18 cellular contexts compared by ENCODE assay signal in genomic region chr3:186960327-186960726, GRCh38. TPM values are rescaled to one million over a fixed set of nuclear protein-coding genes. Genes with fewer than 3 reads are reported as not detected.
DNase-seq lines count a peak whose midpoint lies in the region; ATAC-seq and TF ChIP-seq lines count a peak whose summit lies in the region.
"Had no signal": no experiment of that assay in that cellular context is flagged by ENCODE, and none has a peak within 500 bp of the region (broad histone marks: within the 10 kb centered on the region; RNA-seq: fewer than 3 reads in every experiment).

No MANE protein-coding gene starts in this region.

- ATAC-seq in activated B cell treated with CpG ODN at 0.5 μM for 24 hours (ENCODE audit: low read depth) (peak; percentile 35), naive B cell (ENCODE audit: low read depth in 2 of 2) (peak; percentile 26 to 29)
- ATAC-seq: foreskin keratinocyte, right cardiac atrium had no signal

- peak overlapping the region; percentile 8 for H3K27ac Mint-ChIP-seq in activated CD4-positive, alpha-beta memory T cell treated with anti-CD3 and anti-CD28 coated beads, Interleukin-2, amount 10 ng/mL, durations not matched to agents 7 days and 5 days
- H3K27ac Mint-ChIP-seq in activated CD4-positive, alpha-beta memory T cell treated with anti-CD3 and anti-CD28 coated beads for 36 hours, result no peak overlapping the region
- H3K27ac Mint-ChIP-seq in activated B cell treated with CpG ODN at 0.5 μM for 24 hours (peak overlapping the region; percentile 75), naive B cell (peak overlapping the region; percentile 30 to 92 (median 80))

- H3K27me3 ChIP-seq in DOHH2 (ENCODE audit: control insufficient read depth, low read length), result no peaks in the 10 kb centered on the region
- H3K27me3 ChIP-seq: foreskin keratinocyte, uterus had no signal

- H3K36me3 Mint-ChIP-seq in activated CD4-positive, alpha-beta memory T cell treated with anti-CD3 and anti-CD28 coated beads, Interleukin-2, amount 10 ng/mL, durations not matched to agents 7 days and 5 days (ENCODE audit: low read depth), result peaks cover 66% of the 10 kb centered on the region
- H3K36me3 Mint-ChIP-seq in activated CD4-positive, alpha-beta memory T cell treated with anti-CD3 and anti-CD28 coated beads for 36 hours, result peaks cover 29% of the 10 kb centered on the region
- peaks cover 44% of the 10 kb centered on the region for H3K36me3 Mint-ChIP-seq in activated B cell treated with CpG ODN at 0.5 μM for 24 hours (ENCODE audit: low read depth)
- H3K36me3 Mint-ChIP-seq in naive B cell, result peaks cover 19 to 22% of the 10 kb centered on the region in 2 donors

- POLR2A ChIA-PET in activated CD4-positive, alpha-beta memory T cell treated with anti-CD3 and anti-CD28 coated beads, Interleukin-2, amount 10 ng/mL, durations not matched to agents 7 days and 5 days (lab: Charles Lee), result interaction anchor here (1.5 to 2.9 kb wide), 2 partner anchors 28 to 89 kb away, joined by 3 to 11 read pairs; no protein-coding TSS in a partner anchor
- POLR2A ChIA-PET in activated CD4-positive, alpha-beta memory T cell treated with anti-CD3 and anti-CD28 coated beads for 36 hours (lab: Charles Lee), result no interaction called here
- POLR2A ChIA-PET in activated B cell treated with CpG ODN at 0.5 μM for 24 hours (lab: Charles Lee), result interaction anchor here (0.7 to 1.7 kb wide), 4 partner anchors 25 to 56 kb away, joined by 3 to 10 read pairs (median 3); partner anchors contain the start of gene ST6GAL1

- peaks cover 8% of the 10 kb centered on the region for H3F3A ChIP-seq in DOHH2 (ENCODE audit: control insufficient read depth, insufficient read depth)

- H4K20me1 ChIP-seq in DOHH2 (ENCODE audit: control insufficient read depth, insufficient read depth, low read depth, low read length), result peaks cover 4% of the 10 kb centered on the region; the same call in 1 of the 2 replicates

- peaks cover 80% of the 10 kb centered on the region for H3K4me1 ChIP-seq in DOHH2 (ENCODE audit: control insufficient read depth, low read length)
- H3K4me1 ChIP-seq: Caco-2, foreskin keratinocyte, uterus had no signal

- no peaks in the 10 kb centered on the region for H3K27me3 Mint-ChIP-seq in activated CD4-positive, alpha-beta memory T cell treated with anti-CD3 and anti-CD28 coated beads, Interleukin-2, amount 10 ng/mL, durations not matched to agents 7 days and 5 days
- no peaks in the 10 kb centered on the region for H3K27me3 Mint-ChIP-seq in activated CD4-positive, alpha-beta memory T cell treated with anti-CD3 and anti-CD28 coated beads for 36 hours
- H3K27me3 Mint-ChIP-seq in activated B cell treated with CpG ODN at 0.5 μM for 24 hours, result no peaks in the 10 kb centered on the region
- no peaks in the 10 kb centered on the region for H3K27me3 Mint-ChIP-seq in naive B cell

- H3K4me1 Mint-ChIP-seq in activated CD4-positive, alpha-beta memory T cell treated with anti-CD3 and anti-CD28 coated beads, Interleukin-2, amount 10 ng/mL, durations not matched to agents 7 days and 5 days, result peaks cover 55% of the 10 kb centered on the region
- H3K4me1 Mint-ChIP-seq in activated CD4-positive, alpha-beta memory T cell treated with anti-CD3 and anti-CD28 coated beads for 36 hours (ENCODE audit: low read depth), result peaks cover 77% of the 10 kb centered on the region
- H3K4me1 Mint-ChIP-seq in activated B cell treated with CpG ODN at 0.5 μM for 24 hours (peaks cover 74% of the 10 kb centered on the region), naive B cell (peaks cover 60 to 75% (median 64%) of the 10 kb centered on the region in 3 donors)

- H3K9me3 Mint-ChIP-seq in activated CD4-positive, alpha-beta memory T cell treated with anti-CD3 and anti-CD28 coated beads, Interleukin-2, amount 10 ng/mL, durations not matched to agents 7 days and 5 days, result no peaks in the 10 kb centered on the region
- no peaks in the 10 kb centered on the region for H3K9me3 Mint-ChIP-seq in activated CD4-positive, alpha-beta memory T cell treated with anti-CD3 and anti-CD28 coated beads for 36 hours
- no peaks in the 10 kb centered on the region for H3K9me3 Mint-ChIP-seq in activated B cell treated with CpG ODN at 0.5 μM for 24 hours
- no peaks in the 10 kb centered on the region for H3K9me3 Mint-ChIP-seq in naive B cell

- intact Hi-C loops in activated CD4-positive, alpha-beta memory T cell treated with anti-CD3 and anti-CD28 coated beads for 36 hours (cut with micrococcal nuclease), result no loop called here
- intact Hi-C loops in activated B cell treated with CpG ODN at 0.5 μM for 24 hours (cut with micrococcal nuclease), result no loop called here

- TF ChIP-seq CTCF in DOHH2 (IDR thresholded peaks at IDR 0.05; ENCODE audit: low read depth, low read length, poor library complexity, severe bottlenecking) (no peak), activated B cell treated with CpG ODN at 0.5 μM for 24 hours (IDR thresholded peaks at IDR 0.05) (no peak)

- H3K9me2 ChIP-seq in DOHH2 (replicated peaks; ENCODE audit: control insufficient read depth, low read length), result no peaks in the 10 kb centered on the region

- peak overlapping the region; percentile 32; the same call in 1 of the 2 replicates for H3K27ac ChIP-seq in DOHH2 (ENCODE audit: low read depth, low read length)
- H3K27ac ChIP-seq: foreskin keratinocyte, uterus had no signal

- peaks cover 59% of the 10 kb centered on the region for H3K36me3 ChIP-seq in DOHH2 (ENCODE audit: control insufficient read depth, low read length)
- H3K36me3 ChIP-seq: uterus had no signal

- no peaks in the 10 kb centered on the region for H3K9me3 ChIP-seq in DOHH2 (ENCODE audit: control insufficient read depth, insufficient read depth, low read length)
- H3K9me3 ChIP-seq: Caco-2, uterus had no signal

- no peak for DNase-seq in activated CD4-positive, alpha-beta memory T cell treated with anti-CD3 and anti-CD28 coated beads, Interleukin-2, amount 10 ng/mL, durations not matched to agents 7 days and 5 days
- no peak for DNase-seq in activated CD4-positive, alpha-beta memory T cell treated with anti-CD3 and anti-CD28 coated beads for 36 hours
- DNase-seq in activated B cell treated with CpG ODN at 0.5 μM for 24 hours (no peak), naive B cell (no peak), cerebellar cortex (ENCODE audit: low spot score) (no peak), NCI-H2227 treated with DMSO at 0.1 percent for 48 hours (lab: John Stamatoyannopoulos, UW) (no peak)
- DNase-seq in activated CD8-positive, alpha-beta memory T cell treated with anti-CD3 and anti-CD28 coated beads, Interleukin-2, amount 50 U/mL, for 4 hours, result no peak
- DNase-seq: activated CD4-positive, alpha-beta T cell treated with anti-CD3 and anti-CD28 coated beads for 48 hours; anterior cingulate cortex; Caco-2; foreskin keratinocyte; MM.1S; NCI-H446; nucleus accumbens; SHP77; uterus had no signal

- H3K4me3 Mint-ChIP-seq in activated CD4-positive, alpha-beta memory T cell treated with anti-CD3 and anti-CD28 coated beads, Interleukin-2, amount 10 ng/mL, durations not matched to agents 7 days and 5 days, result no peak overlapping the region
- H3K4me3 Mint-ChIP-seq in activated CD4-positive, alpha-beta memory T cell treated with anti-CD3 and anti-CD28 coated beads for 36 hours, result no peak overlapping the region
- H3K4me3 Mint-ChIP-seq in activated B cell treated with CpG ODN at 0.5 μM for 24 hours, result no peak overlapping the region
- H3K4me3 Mint-ChIP-seq in naive B cell, result peak overlapping the region in 7 of 8 donors; percentile 21 to 75 (median 35)

- H3K4me2 ChIP-seq in DOHH2 (ENCODE audit: low read length), result peak overlapping the region; percentile 61

- CTCF ChIA-PET in activated CD4-positive, alpha-beta memory T cell treated with anti-CD3 and anti-CD28 coated beads, Interleukin-2, amount 10 ng/mL, durations not matched to agents 7 days and 5 days (lab: Charles Lee), result interaction anchor here (1.2 kb wide), 1 partner anchor 140 kb away, joined by 3 read pairs; no protein-coding TSS in a partner anchor
- CTCF ChIA-PET in activated CD4-positive, alpha-beta memory T cell treated with anti-CD3 and anti-CD28 coated beads for 36 hours (lab: Charles Lee), result interaction anchor here (1.0 kb wide), 2 partner anchors 28 to 111 kb away, joined by 3 read pairs; no protein-coding TSS in a partner anchor
- CTCF ChIA-PET in activated B cell treated with CpG ODN at 0.5 μM for 24 hours (lab: Charles Lee), result interaction anchor here (0.7 to 1.5 kb wide), 2 partner anchors 111 to 152 kb away, joined by 3 to 4 read pairs; no protein-coding TSS in a partner anchor

- H3K79me2 ChIP-seq in DOHH2 (ENCODE audit: control insufficient read depth, low read length), result peaks cover 77% of the 10 kb centered on the region

- peak overlapping the region; percentile 15 for H3K4me3 ChIP-seq in DOHH2 (ENCODE audit: low read length)
- H3K4me3 ChIP-seq: uterus had no signal

RNA-seq across cellular contexts. Expression of gene ST6GAL1, which starts 30.0 kb away (rescaled TPM):
- 100 to 1,000 TPM; 116 to 128 TPM for total RNA-seq in activated CD4-positive, alpha-beta memory T cell treated with anti-CD3 and anti-CD28 coated beads, Interleukin-2, amount 10 ng/mL, durations not matched to agents 7 days and 5 days
- 100 to 1,000 TPM in 1 of 2 experiments, 10 to 100 TPM in 1; 99.9 to 113 TPM for total RNA-seq in activated CD4-positive, alpha-beta memory T cell treated with anti-CD3 and anti-CD28 coated beads for 36 hours
- total RNA-seq in activated B cell treated with CpG ODN at 0.5 μM for 24 hours, result 294 and 328 TPM in 2 replicates
- 100 to 1,000 TPM; 210 to 330 (median 253) TPM for polyA plus RNA-seq in naive B cell (ENCODE audit: low read depth in 6 of 6)

Comparison
In these comparisons a context has a peak if more than half of its experiments do, and no peak if none do; other contexts are left out.
1. H3K4me3 Mint-ChIP-seq: peak in naive B cell (7 of 8); none in activated CD4-positive, alpha-beta memory T cell treated with anti-CD3 and anti-CD28 coated beads, Interleukin-2, amount 10 ng/mL, durations not matched to agents 7 days and 5 days (single experiment), activated CD4-positive, alpha-beta memory T cell treated with anti-CD3 and anti-CD28 coated beads for 36 hours (single experiment) and activated B cell treated with CpG ODN at 0.5 μM for 24 hours (single experiment).